In the genomic region with DNA sequence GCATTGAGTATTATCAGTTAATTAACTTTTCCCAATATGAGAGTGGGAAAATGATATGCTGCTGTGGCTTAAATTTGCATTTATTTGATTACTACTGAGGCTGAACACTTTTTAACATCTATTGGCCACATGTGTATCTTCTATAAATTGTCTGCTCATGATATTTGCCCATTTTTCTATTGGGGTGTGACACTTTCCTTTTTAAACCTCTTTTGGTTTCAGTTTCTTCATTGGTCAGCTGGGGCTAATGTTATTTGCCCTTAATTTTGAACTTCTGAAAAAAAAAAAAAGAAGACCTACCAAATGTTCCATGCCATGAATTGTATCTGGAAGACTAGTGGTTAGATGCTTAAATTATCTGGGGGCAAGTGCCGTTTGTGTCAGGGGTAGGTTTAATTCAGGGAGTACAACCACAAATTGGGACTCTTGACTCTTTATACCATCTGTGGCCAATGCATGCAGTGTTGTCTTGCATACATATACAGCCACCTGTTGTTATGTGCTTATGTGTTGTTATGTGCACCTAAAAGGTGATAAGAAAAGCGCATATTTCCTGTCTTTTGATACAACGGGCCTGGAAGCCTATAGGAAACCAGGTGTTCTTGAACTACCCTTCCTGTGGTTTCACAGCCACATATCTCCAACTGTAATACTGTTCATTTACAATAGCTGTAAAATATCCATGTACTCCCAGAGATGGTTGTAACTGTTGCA, we compare ENCODE assay signal across 14 cellular contexts. TPM values are rescaled to one million over a fixed set of nuclear protein-coding genes. Genes with fewer than 3 reads are reported as not detected.
DNase-seq lines count a peak whose midpoint lies in the region; ATAC-seq, FAIRE-seq and TF ChIP-seq lines count a peak whose summit lies in the region.
"Had no signal": no experiment of that assay in that cellular context is flagged by ENCODE, and none has a peak within 500 bp of the region (broad histone marks: within the 10 kb centered on the region; RNA-seq: fewer than 3 reads in every experiment).

No MANE protein-coding gene starts in this region.

- no peak overlapping the region for H3K27ac ChIP-seq in mammary epithelial cell (ENCODE audit: insufficient read depth, low read depth, low read length)
- H3K27ac ChIP-seq: gastroesophageal sphincter had no signal

- no peak for DNase-seq in GM12891 (ENCODE audit: insufficient read length, low spot score)
- DNase-seq in activated CD4-positive, alpha-beta memory T cell treated with anti-CD3 and anti-CD28 coated beads, Interleukin-2, amount 10 ng/mL, durations not matched to agents 7 days and 5 days: no peak
- DNase-seq in DMS79 treated with DMSO at 0.1 percent for 48 hours (lab: John Stamatoyannopoulos, UW): no peak
- DNase-seq in mammary epithelial cell: no peak
- no peak for DNase-seq in NCI-H748 treated with DMSO at 0.1 percent for 48 hours (lab: John Stamatoyannopoulos, UW)
- DNase-seq: dermis blood vessel endothelial cell, KG1, mesenchymal stem cell, RPMI8226 had no signal

- ATAC-seq in GM19372 (IDR thresholded peaks at IDR 0.05; ENCODE audit: low read depth, unreplicated experiment) (peak; percentile 61), HG03066 (IDR thresholded peaks at IDR 0.05; ENCODE audit: low read depth, unreplicated experiment) (peak; percentile 49), HG02870 (IDR thresholded peaks at IDR 0.05; ENCODE audit: unreplicated experiment) (no peak)
- ATAC-seq: gastroesophageal sphincter had no signal

- H3K4me3 Mint-ChIP-seq in activated CD4-positive, alpha-beta memory T cell treated with anti-CD3 and anti-CD28 coated beads, Interleukin-2, amount 10 ng/mL, durations not matched to agents 7 days and 5 days: peak overlapping the region; percentile 19

- dilution Hi-C loops in mammary epithelial cell (cut with HindIII; ENCODE audit: low sequenced_read_pairs): no loop called here

- TF ChIP-seq POLR2A in GM12891 (IDR thresholded peaks at IDR 0.05; ENCODE audit: low read depth, low read length): no peak

- peak; percentile 75 for FAIRE-seq in GM12891 (lab: Jason Lieb, UNC)

- in situ Hi-C loops in mammary epithelial cell (cut with MboI; ENCODE audit: low sequenced_read_pairs in 2 of 2): loop anchor here (10.0 to 25.0 kb wide), 2 partner anchors 183 to 729 kb away; no protein-coding TSS in a partner anchor

- no peak overlapping the region for H2AFZ ChIP-seq in mammary epithelial cell (ENCODE audit: low read depth, low read length)

- no peaks in the 10 kb centered on the region for H3K9me3 ChIP-seq in mammary epithelial cell (replicated peaks; ENCODE audit: insufficient read depth, low read length)
- H3K9me3 ChIP-seq: gastroesophageal sphincter had no signal

- POLR2A ChIA-PET in activated CD4-positive, alpha-beta memory T cell treated with anti-CD3 and anti-CD28 coated beads, Interleukin-2, amount 10 ng/mL, durations not matched to agents 7 days and 5 days (lab: Charles Lee): interaction anchor here (0.9 kb wide), 1 partner anchor 11 kb away, joined by 3 read pairs; no protein-coding TSS in a partner anchor

- CTCF ChIA-PET in activated CD4-positive, alpha-beta memory T cell treated with anti-CD3 and anti-CD28 coated beads, Interleukin-2, amount 10 ng/mL, durations not matched to agents 7 days and 5 days (lab: Charles Lee): interaction anchor here (0.7 kb wide), 1 partner anchor 36 kb away, joined by 3 read pairs; no protein-coding TSS in a partner anchor
- CTCF ChIA-PET in mammary epithelial cell (lab: Charles Lee; ENCODE audit: low non-redundant PET): no interaction called here

- no peaks in the 10 kb centered on the region for H3K9me3 Mint-ChIP-seq in activated CD4-positive, alpha-beta memory T cell treated with anti-CD3 and anti-CD28 coated beads, Interleukin-2, amount 10 ng/mL, durations not matched to agents 7 days and 5 days

- H3K36me3 Mint-ChIP-seq in activated CD4-positive, alpha-beta memory T cell treated with anti-CD3 and anti-CD28 coated beads, Interleukin-2, amount 10 ng/mL, durations not matched to agents 7 days and 5 days (ENCODE audit: low read depth): peaks cover 8% of the 10 kb centered on the region

- H3K27me3 Mint-ChIP-seq in activated CD4-positive, alpha-beta memory T cell treated with anti-CD3 and anti-CD28 coated beads, Interleukin-2, amount 10 ng/mL, durations not matched to agents 7 days and 5 days: no peaks in the 10 kb centered on the region

- no peaks in the 10 kb centered on the region for H3K4me1 ChIP-seq in mammary epithelial cell (ENCODE audit: insufficient read depth, low read length)
- H3K4me1 ChIP-seq: gastroesophageal sphincter had no signal

- H3K36me3 ChIP-seq in mammary epithelial cell (ENCODE audit: insufficient read depth, low read length): no peaks in the 10 kb centered on the region
- H3K36me3 ChIP-seq: gastroesophageal sphincter had no signal

- intact Hi-C loops in mammary epithelial cell (cut with micrococcal nuclease): no loop called here

- TF ChIP-seq CTCF in mammary epithelial cell (conservative IDR thresholded peaks at IDR 0.05 in 1 of 2, IDR thresholded peaks at IDR 0.05 in 1 of 2; ENCODE audit: extremely low read depth in 1 of 2, insufficient read depth in 1 of 2, low read depth in 1 of 2, low read length in 2 of 2): no peak

- no peaks in the 10 kb centered on the region for H4K20me1 ChIP-seq in mammary epithelial cell (ENCODE audit: insufficient read depth, low read length)

- H3K27me3 ChIP-seq in mammary epithelial cell (ENCODE audit: insufficient read depth, low read length): no peaks in the 10 kb centered on the region
- H3K27me3 ChIP-seq: gastroesophageal sphincter had no signal

- peaks cover 32% of the 10 kb centered on the region for H3K4me1 Mint-ChIP-seq in activated CD4-positive, alpha-beta memory T cell treated with anti-CD3 and anti-CD28 coated beads, Interleukin-2, amount 10 ng/mL, durations not matched to agents 7 days and 5 days

- H3K79me2 ChIP-seq in mammary epithelial cell (ENCODE audit: insufficient read depth, low read length): no peaks in the 10 kb centered on the region

- no peak overlapping the region for H3K4me3 ChIP-seq in mammary epithelial cell (replicated peaks in 1 of 3; ENCODE audit: insufficient read depth in 1 of 3, low read depth in 2 of 3, low read length in 3 of 3)
- H3K4me3 ChIP-seq: gastroesophageal sphincter had no signal

- H3K9ac ChIP-seq in mammary epithelial cell (ENCODE audit: insufficient read depth, low read length): no peak overlapping the region

- 73% methylated on average over 3 of the region's 3 CpGs for WGBS in mammary epithelial cell (ENCODE audit: low coverage, missing lambda C conversion rate)

- no peak overlapping the region for H3K4me2 ChIP-seq in mammary epithelial cell (ENCODE audit: insufficient read depth, low read depth, low read length)

- no peak overlapping the region for H3K27ac Mint-ChIP-seq in activated CD4-positive, alpha-beta memory T cell treated with anti-CD3 and anti-CD28 coated beads, Interleukin-2, amount 10 ng/mL, durations not matched to agents 7 days and 5 days

- no TSS peak for BruUV-seq in mammary epithelial cell (replicated peaks; lab: Mats Ljungman, UMichigan)

TF ChIP-seq in GM12891, 5 proteins besides CTCF, POLR2A, EP300 and RAD21:
- no peak for TF ChIP-seq SPI1 (IDR thresholded peaks at IDR 0.05; ENCODE audit: low read depth, low read length)
- no peak for TF ChIP-seq POU2F2 (IDR thresholded peaks at IDR 0.05; ENCODE audit: low read depth, low read length)
- TF ChIP-seq PAX5 (IDR thresholded peaks at IDR 0.05; ENCODE audit: insufficient read depth, low read length, severe bottlenecking): no peak
- TF ChIP-seq POLR2AphosphoS5 (IDR thresholded peaks at IDR 0.05; ENCODE audit: low read depth, low read length): no peak
- no peak for TF ChIP-seq TAF1 (IDR thresholded peaks at IDR 0.05; ENCODE audit: low read depth, low read length)

RNA-seq across cellular contexts. Expression of a gene that starts 48.9 kb away (rescaled TPM):
- 0.06 TPM for polyA plus RNA-seq in GM12891 (2012; ENCODE audit: low read depth, missing spikeins)
- 10 to 100 TPM; 58.3 to 61.2 TPM for total RNA-seq in activated CD4-positive, alpha-beta memory T cell treated with anti-CD3 and anti-CD28 coated beads, Interleukin-2, amount 10 ng/mL, durations not matched to agents 7 days and 5 days
- not detected for total RNA-seq in mammary epithelial cell
- polyA plus RNA-seq in mammary epithelial cell: 0.03 TPM
- not detected for polyA minus RNA-seq in mammary epithelial cell
- total RNA-seq: dermis blood vessel endothelial cell, pulmonary artery endothelial cell had no signal

Comparison
In these comparisons a context has a peak if more than half of its experiments do, and no peak if none do; other contexts are left out.
1. RNA of a gene that starts 48.9 kb away (total RNA-seq): 58.3 to 61.2 TPM in activated CD4-positive, alpha-beta memory T cell treated with anti-CD3 and anti-CD28 coated beads, Interleukin-2, amount 10 ng/mL, durations not matched to agents 7 days and 5 days; not detected in mammary epithelial cell; every median in the first group is over 10 times any median in the second.